ENCODE assay signal across 1 cellular context in genomic region chr3:141737828-141738635, GRCh38.
TF ChIP-seq lines count a peak whose summit lies in the region.

RNF7 (plus strand) TSS chr3:141738298; CDS start chr3:141738342, 44 bp downstream.

TF ChIP-seq in K562, 482 proteins besides CTCF, POLR2A, EP300 and RAD21 (continued from another document and continues in another):
- TF ChIP-seq XRCC4 (IDR thresholded peaks at IDR 0.05; ENCODE audit: extremely low read depth, insufficient read depth, insufficient read length): no peak
- TF ChIP-seq ZNF3 (CRISPR knock-in tag; IDR thresholded peaks at IDR 0.05): no peak
- no peak for TF ChIP-seq BRCA1 (IDR thresholded peaks at IDR 0.05)
- TF ChIP-seq BRCA1 (CRISPR knock-in tag; IDR thresholded peaks at IDR 0.05): no peak
- no peak for TF ChIP-seq NFXL1 (CRISPR knock-in tag; IDR thresholded peaks at IDR 0.05)
- peak; percentile 90 for TF ChIP-seq CTCFL (IDR thresholded peaks at IDR 0.05; ENCODE audit: borderline replicate concordance, insufficient read depth, low read depth, low read length, poor library complexity, severe bottlenecking)
- TF ChIP-seq ZZZ3 (IDR thresholded peaks at IDR 0.05): no peak
- no peak for TF ChIP-seq PURB (CRISPR knock-in tag; IDR thresholded peaks at IDR 0.05; ENCODE audit: low read depth)
- TF ChIP-seq ZKSCAN3 (CRISPR knock-in tag; IDR thresholded peaks at IDR 0.05): no peak
- TF ChIP-seq C11orf30 (IDR thresholded peaks at IDR 0.05; ENCODE audit: low read depth): peak; percentile 87
- 0 out of 2 replicates have a peak, but pooled peaks have one; percentile 41 for TF ChIP-seq FOXP4 (CRISPR knock-in tag; IDR thresholded peaks at IDR 0.05; ENCODE audit: borderline replicate concordance)
- no peak for TF ChIP-seq ASH1L (IDR thresholded peaks at IDR 0.05; ENCODE audit: borderline replicate concordance, low read depth, partially characterized antibody)
- TF ChIP-seq CREM (IDR thresholded peaks at IDR 0.05; ENCODE audit: low read depth): peak; percentile 98
- no peak for TF ChIP-seq CHCHD3 (CRISPR knock-in tag; IDR thresholded peaks at IDR 0.05)
- TF ChIP-seq FOXA1 (IDR thresholded peaks at IDR 0.05; ENCODE audit: borderline replicate concordance): no peak
- no peak for TF ChIP-seq HEY1 (CRISPR knock-in tag; IDR thresholded peaks at IDR 0.05; ENCODE audit: borderline replicate concordance)
- no peak for TF ChIP-seq GABPB1 (CRISPR knock-in tag; IDR thresholded peaks at IDR 0.05)
- TF ChIP-seq ZSCAN29 (IDR thresholded peaks at IDR 0.05): no peak
- TF ChIP-seq TAF7 (tag; IDR thresholded peaks at IDR 0.05): 0 out of 2 replicates have a peak, but pooled peaks have one; percentile 40
- TF ChIP-seq ZNF592 (IDR thresholded peaks at IDR 0.05): no peak; the same call in none of the 2 replicates
- no peak for TF ChIP-seq CBFB (CRISPR knock-in tag; IDR thresholded peaks at IDR 0.05)
- no peak for TF ChIP-seq ZNF140 (CRISPR knock-in tag; IDR thresholded peaks at IDR 0.05)
- no peak for TF ChIP-seq FOXJ3 (CRISPR knock-in tag; IDR thresholded peaks at IDR 0.05)
- TF ChIP-seq KDM2B (CRISPR knock-in tag; IDR thresholded peaks at IDR 0.05): no peak
- peak; percentile 95 for TF ChIP-seq BRD4 (IDR thresholded peaks at IDR 0.05)
- no peak for TF ChIP-seq IRF9 (tag; IDR thresholded peaks at IDR 0.05)
- peak; percentile 55 to 90; a peak in 2 of 4 replicates for TF ChIP-seq MAZ (CRISPR knock-in tag; conservative IDR thresholded peaks at IDR 0.05 in 1 of 2, IDR thresholded peaks at IDR 0.05 in 1 of 2)
- no peak; a peak in 1 of 4 replicates for TF ChIP-seq ZNF639 (CRISPR knock-in tag; conservative IDR thresholded peaks at IDR 0.05 in 1 of 2, IDR thresholded peaks at IDR 0.05 in 1 of 2)
- peak; percentile 7 for TF ChIP-seq POU5F1 (IDR thresholded peaks at IDR 0.05; ENCODE audit: borderline replicate concordance, low read depth, low read length, partially characterized antibody)
- TF ChIP-seq ZNF512 (tag; IDR thresholded peaks at IDR 0.05): no peak
- TF ChIP-seq MEIS2 (IDR thresholded peaks at IDR 0.05; ENCODE audit: partially characterized antibody): peak; percentile 53
- TF ChIP-seq PRPF4 (IDR thresholded peaks at IDR 0.05; ENCODE audit: insufficient read depth, low read depth, low read length, poor library complexity, severe bottlenecking): no peak
- TF ChIP-seq ILK (tag; IDR thresholded peaks at IDR 0.05; ENCODE audit: borderline replicate concordance, low read depth): no peak
- TF ChIP-seq TAF15 (IDR thresholded peaks at IDR 0.05; ENCODE audit: low read depth, low read length): no peak
- no peak for TF ChIP-seq CBX5 (IDR thresholded peaks at IDR 0.05; ENCODE audit: borderline replicate concordance, low read depth)
- no peak for TF ChIP-seq USF2 (CRISPR knock-in tag; IDR thresholded peaks at IDR 0.05)
- no peak for TF ChIP-seq ETV6 (IDR thresholded peaks at IDR 0.05; ENCODE audit: borderline replicate concordance in 1 of 2, low read depth in 2 of 2, low read length in 1 of 2)
- TF ChIP-seq ETV6 (CRISPR knock-in tag; IDR thresholded peaks at IDR 0.05; ENCODE audit: borderline replicate concordance): no peak
- TF ChIP-seq MCM7 (IDR thresholded peaks at IDR 0.05): no peak
- TF ChIP-seq TAL1 (IDR thresholded peaks at IDR 0.05): no peak
- 0 out of 2 replicates have a peak, but pooled peaks have one; percentile 13 for TF ChIP-seq GATAD2A (IDR thresholded peaks at IDR 0.05)
- peak; percentile 45 for TF ChIP-seq RBM22 (IDR thresholded peaks at IDR 0.05; ENCODE audit: low read depth, low read length, poor library complexity, severe bottlenecking)
- peak; percentile 67; the same call in 1 of the 2 replicates for TF ChIP-seq TOE1 (IDR thresholded peaks at IDR 0.05; ENCODE audit: borderline replicate concordance)
- no peak for TF ChIP-seq TOE1 (CRISPR knock-in tag; IDR thresholded peaks at IDR 0.05; ENCODE audit: borderline replicate concordance, low read depth)
- TF ChIP-seq JUNB (CRISPR knock-in tag; conservative IDR thresholded peaks at IDR 0.05): peak; percentile 82
- no peak for TF ChIP-seq ZNF655 (CRISPR knock-in tag; IDR thresholded peaks at IDR 0.05)
- peak; percentile 95 for TF ChIP-seq KDM5B (IDR thresholded peaks at IDR 0.05; ENCODE audit: insufficient replicate concordance, low read depth, low read length)
- no peak for TF ChIP-seq NR3C1 (CRISPR knock-in tag; IDR thresholded peaks at IDR 0.05)
- TF ChIP-seq CBX3 (IDR thresholded peaks at IDR 0.05; ENCODE audit: borderline replicate concordance in 1 of 2, low read length in 2 of 2): peak in 1 of 2 experiments; percentile 63; a peak in 2 of 3 replicates
- no peak for TF ChIP-seq SNIP1 (IDR thresholded peaks at IDR 0.05; ENCODE audit: low read depth)
- TF ChIP-seq HOXB6 (CRISPR knock-in tag; IDR thresholded peaks at IDR 0.05; ENCODE audit: borderline replicate concordance): no peak
- no peak for TF ChIP-seq MCM3 (IDR thresholded peaks at IDR 0.05)
- TF ChIP-seq ZNF699 (CRISPR knock-in tag; IDR thresholded peaks at IDR 0.05; ENCODE audit: insufficient replicate concordance): no peak
- TF ChIP-seq KHSRP (IDR thresholded peaks at IDR 0.05): peak; percentile 79; the same call in 1 of the 2 replicates
- no peak for TF ChIP-seq BDP1 (IDR thresholded peaks at IDR 0.05; ENCODE audit: insufficient read depth, insufficient read length)
- no peak for TF ChIP-seq ZNF696 (CRISPR knock-in tag; conservative IDR thresholded peaks at IDR 0.05)
- peak; percentile 94 for TF ChIP-seq HMGN3 (IDR thresholded peaks at IDR 0.05; ENCODE audit: borderline replicate concordance, extremely low read depth, insufficient read length, low read depth, low read length)
- TF ChIP-seq RBM25 (IDR thresholded peaks at IDR 0.05; ENCODE audit: low read depth, low read length, severe bottlenecking): peak; percentile 95
- TF ChIP-seq ZNF347 (CRISPR knock-in tag; IDR thresholded peaks at IDR 0.05; ENCODE audit: low read depth): no peak
- peak; percentile 95 for TF ChIP-seq SP1 (CRISPR knock-in tag; IDR thresholded peaks at IDR 0.05)
- TF ChIP-seq ZNF143 (CRISPR knock-in tag; IDR thresholded peaks at IDR 0.05): no peak
- TF ChIP-seq ZNF41 (CRISPR knock-in tag; conservative IDR thresholded peaks at IDR 0.05): no peak
- no peak for TF ChIP-seq TCF7L2 (IDR thresholded peaks at IDR 0.05; ENCODE audit: low read depth, low read length)
- peak; percentile 86 for TF ChIP-seq SUPT5H (IDR thresholded peaks at IDR 0.05)
- peak; percentile 60 for TF ChIP-seq POLR2H (tag; IDR thresholded peaks at IDR 0.05; ENCODE audit: low read depth)
- 0 out of 2 replicates have a peak, but pooled peaks have one; percentile 3 for TF ChIP-seq RHOXF2B (CRISPR knock-in tag; conservative IDR thresholded peaks at IDR 0.05)
